In genomic region chr13:67134322-67135129, GRCh38 we compare ENCODE assay signal across 10 cellular contexts.
DNase-seq lines count a peak whose midpoint lies in the region; ATAC-seq and TF ChIP-seq lines count a peak whose summit lies in the region.
"Had no signal": no experiment of that assay in that cellular context is flagged by ENCODE, and none has a peak within 500 bp of the region (broad histone marks: within the 10 kb centered on the region; RNA-seq: fewer than 3 reads in every experiment).

No MANE protein-coding gene starts in this region.

- H3K36me3 Mint-ChIP-seq in glutamatergic neuron (ENCODE audit: unreplicated experiment) = no peaks in the 10 kb centered on the region

- TF ChIP-seq CTCF in glutamatergic neuron (IDR thresholded peaks at IDR 0.05; ENCODE audit: partially characterized antibody, unreplicated experiment) = no peak

- H3K4me1 Mint-ChIP-seq in glutamatergic neuron (ENCODE audit: low read depth, unreplicated experiment) = peaks cover 41% of the 10 kb centered on the region

- H3K27me3 Mint-ChIP-seq in glutamatergic neuron (ENCODE audit: unreplicated experiment) = no peaks in the 10 kb centered on the region

- H3K27ac Mint-ChIP-seq in glutamatergic neuron (ENCODE audit: unreplicated experiment) = peak overlapping the region; percentile 87

- ATAC-seq in GM18907 (IDR thresholded peaks at IDR 0.05; ENCODE audit: unreplicated experiment) = no peak

- H3K4me3 Mint-ChIP-seq in glutamatergic neuron (ENCODE audit: unreplicated experiment) = peak overlapping the region; percentile 80

- DNase-seq in NCI-H1694 treated with DMSO at 0.1 percent for 48 hours (lab: John Stamatoyannopoulos, UW) = peak; percentile 74
- DNase-seq in NCI-H1694 (lab: John Stamatoyannopoulos, UW) = no peak
- peak; percentile 48 for DNase-seq in OCI-M1 (lab: John Stamatoyannopoulos, UW)
- DNase-seq in glutamatergic neuron = no peak
- peak; percentile 13 for DNase-seq in smooth muscle cell of the brain vasculature (ENCODE audit: low read depth, low spot score)
- DNase-seq in SK-N-DZ (ENCODE audit: low spot score) = no peak
- DNase-seq in NCI-H82 (lab: John Stamatoyannopoulos, UW) = no peak
- DNase-seq: activated effector memory CD4-positive, alpha-beta T cell treated with anti-CD3 and anti-CD28 coated beads, Interleukin-2, amount 50 U/mL, for 16 hours; stimulated activated CD4-positive, alpha-beta T cell treated with anti-CD3 and anti-CD28 coated beads, Interleukin-2, amount 100 ng/mL, for 24 hours had no signal

- H3K9me3 Mint-ChIP-seq in glutamatergic neuron (ENCODE audit: unreplicated experiment) = no peaks in the 10 kb centered on the region

Comparison
In these comparisons a context has a peak if more than half of its experiments do, and no peak if none do; other contexts are left out.
1. DNase-seq: peak in NCI-H1694 treated with DMSO at 0.1 percent for 48 hours (single experiment), OCI-M1 (single experiment) and smooth muscle cell of the brain vasculature (single experiment); none in NCI-H1694 (single experiment), glutamatergic neuron (single experiment), SK-N-DZ (single experiment) and NCI-H82 (single experiment).